ENCODE assay signal across 16 cellular contexts in genomic region chr5:9785751-9786150, GRCh38.
"Had no signal": no experiment of that assay in that cellular context is flagged by ENCODE, and none has a peak within 500 bp of the region (broad histone marks: within the 10 kb centered on the region; RNA-seq: fewer than 3 reads in every experiment).

No MANE protein-coding gene starts in this region.

- DNase-seq: activated CD4-positive, alpha-beta T cell treated with anti-CD3 and anti-CD28 coated beads, Interleukin-2, amount 10 ng/mL, durations not matched to agents 24 days and 14 days; activated CD4-positive, alpha-beta T cell treated with anti-CD3 and anti-CD28 coated beads, Interleukin-2, amount 50 U/mL, for 4 hours; activated CD8-positive, alpha-beta T cell treated with anti-CD3 and anti-CD28 coated beads, Interleukin-2, amount 10 ng/mL, durations not matched to agents 7 days and 5 days; activated gamma-delta T cell; activated naive CD4-positive, alpha-beta T cell treated with anti-CD3 and anti-CD28 coated beads for 36 hours; activated T-cell treated with anti-CD3 and anti-CD28 coated beads, Interleukin-2, amount 50 U/mL, for 24 hours; anterior cingulate cortex; caudate nucleus; cerebellar nuclear complex; NCI-H1105; NCI-H1417 treated with DMSO at 0.1 percent for 48 hours; NCI-H226; NCI-H446 treated with DMSO at 0.1 percent for 48 hours; OCI-M1; SHP77; SJCRH30 had no signal
